ENCODE assay signal across 9 cellular contexts in genomic region chr12:132445884-132446471, GRCh38. TPM values are rescaled to one million over a fixed set of nuclear protein-coding genes. Genes with fewer than 3 reads are reported as not detected.
A peak's percentile ranks its signal among the peaks of the same experiment; 100 is the strongest.
DNase-seq lines count a peak whose midpoint lies in the region; ATAC-seq, FAIRE-seq and TF ChIP-seq lines count a peak whose summit lies in the region.
"Had no signal": no experiment of that assay in that cellular context is flagged by ENCODE, and none has a peak within 500 bp of the region (broad histone marks: within the 10 kb centered on the region; RNA-seq: fewer than 3 reads in every experiment).

No MANE protein-coding gene starts in this region.

- TF ChIP-seq POLR2A in endothelial cell of umbilical vein (IDR thresholded peaks at IDR 0.05; ENCODE audit: low read depth, low read length) (no peak), testis (IDR thresholded peaks at IDR 0.05) (no peak)

- peak; percentile 29 to 53 for ATAC-seq in naive thymus-derived CD8-positive, alpha-beta T cell
- ATAC-seq in GM21381 (IDR thresholded peaks at IDR 0.05; ENCODE audit: unreplicated experiment), result no peak

- H3K27me3 Mint-ChIP-seq in activated CD4-positive, alpha-beta T cell treated with anti-CD3 and anti-CD28 coated beads, Interleukin-2, amount 10 ng/mL, durations not matched to agents 24 days and 14 days, result no peaks in the 10 kb centered on the region
- no peaks in the 10 kb centered on the region for H3K27me3 Mint-ChIP-seq in naive thymus-derived CD8-positive, alpha-beta T cell

- POLR2A ChIA-PET in endothelial cell of umbilical vein (lab: Charles Lee), result no interaction called here
- POLR2A ChIA-PET in naive thymus-derived CD8-positive, alpha-beta T cell (lab: Charles Lee), result interaction anchor here (0.6 to 3.6 kb wide), 11 partner anchors 7 to 61 kb away, joined by 3 to 20 read pairs (median 5); partner anchors contain the start of gene FBRSL1

- no peaks in the 10 kb centered on the region for H3K9me3 Mint-ChIP-seq in activated CD4-positive, alpha-beta T cell treated with anti-CD3 and anti-CD28 coated beads, Interleukin-2, amount 10 ng/mL, durations not matched to agents 24 days and 14 days
- H3K9me3 Mint-ChIP-seq in naive thymus-derived CD8-positive, alpha-beta T cell, result no peaks in the 10 kb centered on the region

- H3K4me1 Mint-ChIP-seq in activated CD4-positive, alpha-beta T cell treated with anti-CD3 and anti-CD28 coated beads, Interleukin-2, amount 10 ng/mL, durations not matched to agents 24 days and 14 days, result peaks cover 33% of the 10 kb centered on the region
- peaks cover 33 to 77% (median 61%) of the 10 kb centered on the region in 4 donors for H3K4me1 Mint-ChIP-seq in naive thymus-derived CD8-positive, alpha-beta T cell

- no peaks in the 10 kb centered on the region for H3K79me2 ChIP-seq in endothelial cell of umbilical vein (ENCODE audit: control insufficient read depth, insufficient read depth, low read length)

- H3K27ac Mint-ChIP-seq in activated CD4-positive, alpha-beta T cell treated with anti-CD3 and anti-CD28 coated beads, Interleukin-2, amount 10 ng/mL, durations not matched to agents 24 days and 14 days, result peak overlapping the region; percentile 99
- peak overlapping the region; percentile 99 to 100 (median 100) for H3K27ac Mint-ChIP-seq in naive thymus-derived CD8-positive, alpha-beta T cell

- TF ChIP-seq CTCF in endothelial cell of umbilical vein (IDR thresholded peaks at IDR 0.05; ENCODE audit: extremely low read depth in 1 of 2, insufficient read depth in 1 of 2, low read depth in 1 of 2, low read length in 2 of 2), result no peak
- TF ChIP-seq CTCF in testis (IDR thresholded peaks at IDR 0.05), result no peak

- H3K27ac ChIP-seq in endothelial cell of umbilical vein (ENCODE audit: insufficient read depth, low read depth, low read length) (no peak overlapping the region), testis (peak overlapping the region; percentile 65 to 72)
- H3K27ac ChIP-seq: KMS-11 had no signal

- H3K4me1 ChIP-seq in endothelial cell of umbilical vein (ENCODE audit: control insufficient read depth, extremely low read depth, insufficient read depth, low read length), result no peaks in the 10 kb centered on the region
- no peaks in the 10 kb centered on the region for H3K4me1 ChIP-seq in testis

- H3K36me3 ChIP-seq in endothelial cell of umbilical vein (ENCODE audit: control insufficient read depth in 2 of 2, extremely low read depth in 1 of 2, insufficient read depth in 2 of 2, low read length in 2 of 2), result no peaks in the 10 kb centered on the region
- no peaks in the 10 kb centered on the region for H3K36me3 ChIP-seq in testis (ENCODE audit: low read depth, missing control alignments)

- FAIRE-seq in endothelial cell of umbilical vein (lab: Jason Lieb, UNC), result no peak

- dilution Hi-C loops in endothelial cell of umbilical vein (cut with MboI; ENCODE audit: extremely low pct_ligation_motif_present, low sequenced_read_pairs), result no loop called here

- peaks cover 5% of the 10 kb centered on the region for H3K36me3 Mint-ChIP-seq in activated CD4-positive, alpha-beta T cell treated with anti-CD3 and anti-CD28 coated beads, Interleukin-2, amount 10 ng/mL, durations not matched to agents 24 days and 14 days (ENCODE audit: low read depth)
- no peaks in the 10 kb centered on the region for H3K36me3 Mint-ChIP-seq in naive thymus-derived CD8-positive, alpha-beta T cell

- BruUV-seq in endothelial cell of umbilical vein (replicated peaks; lab: Mats Ljungman, UMichigan), result no TSS peak

- DNase-seq in DMS153 (lab: John Stamatoyannopoulos, UW) (peak; percentile 99), NCI-H2107 (lab: John Stamatoyannopoulos, UW) (peak; percentile 88), endothelial cell of umbilical vein (ENCODE audit: low read depth, low spot score) (peak; percentile 57), testis (peak; percentile 95), GM19240 (ENCODE audit: insufficient read length, low spot score) (no peak)
- DNase-seq in activated CD4-positive, alpha-beta T cell treated with anti-CD3 and anti-CD28 coated beads, Interleukin-2, amount 10 ng/mL, durations not matched to agents 24 days and 14 days, result peak; percentile 89
- DNase-seq in naive thymus-derived CD8-positive, alpha-beta T cell, result peak; percentile 41 to 89 (median 62)

- H3K9me3 ChIP-seq in endothelial cell of umbilical vein (replicated peaks; ENCODE audit: control insufficient read depth, insufficient read depth, low read length), result no peaks in the 10 kb centered on the region
- H3K9me3 ChIP-seq in testis, result no peaks in the 10 kb centered on the region

- H3K9me1 ChIP-seq in endothelial cell of umbilical vein (replicated peaks; ENCODE audit: control insufficient read depth, extremely low read depth, insufficient read depth, low read length), result no peaks in the 10 kb centered on the region

- H3K9ac ChIP-seq in endothelial cell of umbilical vein (replicated peaks; ENCODE audit: extremely low read depth, insufficient read depth, low read length), result peak overlapping the region; percentile 46
- H3K9ac ChIP-seq: KMS-11 had no signal

- H3K4me3 ChIP-seq in endothelial cell of umbilical vein (replicated peaks in 1 of 3; ENCODE audit: insufficient read depth in 1 of 3, low read depth in 1 of 3, low read length in 3 of 3) (peak overlapping the region; percentile 24 to 42 (median 28)), testis (peak overlapping the region; percentile 46 to 56)

- WGBS in testis, 2 donors, result 50 to 55% methylated on average over 17 to 38 of the region's 38 CpGs

- H3K4me3 Mint-ChIP-seq in activated CD4-positive, alpha-beta T cell treated with anti-CD3 and anti-CD28 coated beads, Interleukin-2, amount 10 ng/mL, durations not matched to agents 24 days and 14 days, result peak overlapping the region; percentile 98
- H3K4me3 Mint-ChIP-seq in naive thymus-derived CD8-positive, alpha-beta T cell, result peak overlapping the region; percentile 72 to 97 (median 88)

- peak overlapping the region; percentile 36 for H3K4me2 ChIP-seq in endothelial cell of umbilical vein (ENCODE audit: insufficient read depth, low read length)
- H3K4me2 ChIP-seq: KMS-11 had no signal

- no peaks in the 10 kb centered on the region for H4K20me1 ChIP-seq in endothelial cell of umbilical vein (replicated peaks; ENCODE audit: control insufficient read depth, extremely low read depth, insufficient read depth, low read length)

- H2AFZ ChIP-seq in endothelial cell of umbilical vein (ENCODE audit: low read depth, low read length), result peak overlapping the region; percentile 66

- no peaks in the 10 kb centered on the region for H3K27me3 ChIP-seq in endothelial cell of umbilical vein (ENCODE audit: control insufficient read depth in 2 of 2, insufficient read depth in 2 of 2, low read length in 2 of 2)
- no peaks in the 10 kb centered on the region for H3K27me3 ChIP-seq in testis

- intact Hi-C loops in activated CD4-positive, alpha-beta T cell treated with anti-CD3 and anti-CD28 coated beads, Interleukin-2, amount 10 ng/mL, durations not matched to agents 24 days and 14 days (cut with micrococcal nuclease), result loop anchor here (1.0 to 2.0 kb wide), 2 partner anchors 15 to 43 kb away; no protein-coding TSS in a partner anchor
- intact Hi-C loops in endothelial cell of umbilical vein (cut with micrococcal nuclease), result no loop called here
- intact Hi-C loops in testis (cut with DNase I; ENCODE audit: low total_unique reads), result no loop called here

- CTCF ChIA-PET in endothelial cell of umbilical vein (lab: Charles Lee), result no interaction called here

TF ChIP-seq in endothelial cell of umbilical vein, 7 proteins besides CTCF, POLR2A, EP300 and RAD21:
- TF ChIP-seq JUN (IDR thresholded peaks at IDR 0.05; ENCODE audit: borderline replicate concordance, insufficient read depth, insufficient read length, low read depth), result peak; percentile 79
- no peak for TF ChIP-seq MAX (IDR thresholded peaks at IDR 0.05; ENCODE audit: insufficient read depth, insufficient read length)
TF ChIP-seq in endothelial cell of umbilical vein: peak in this region for 1.

RNA-seq across cellular contexts. Expression of gene FBRSL1, which starts 44.0 kb away (rescaled TPM):
- 91.3 and 96.1 TPM in 2 replicates for total RNA-seq in activated CD4-positive, alpha-beta T cell treated with anti-CD3 and anti-CD28 coated beads, Interleukin-2, amount 10 ng/mL, durations not matched to agents 24 days and 14 days
- 75.5 and 79.8 TPM in 2 replicates for total RNA-seq in endothelial cell of umbilical vein
- polyA plus RNA-seq in endothelial cell of umbilical vein, result 10.2 and 19.3 TPM in 2 replicates
- polyA plus RNA-seq in endothelial cell of umbilical vein (2011; cell fraction: cytosol; rRNA removed), result 11.1 and 20.9 TPM in 2 replicates
- 30.5 and 90.9 TPM in 2 replicates for polyA plus RNA-seq in endothelial cell of umbilical vein (2011; cell fraction: nucleus; rRNA removed)
- 39.6 and 65.2 TPM in 2 replicates for polyA plus RNA-seq in endothelial cell of umbilical vein (2012)
- 3.4 and 4.2 TPM in 2 replicates for polyA minus RNA-seq in endothelial cell of umbilical vein
- polyA minus RNA-seq in endothelial cell of umbilical vein (2011; cell fraction: cytosol; rRNA and poly(A)+ RNA removed), result 44.8 TPM
- 7.9 and 13.7 TPM in 2 replicates for polyA minus RNA-seq in endothelial cell of umbilical vein (2011; cell fraction: nucleus; rRNA and poly(A)+ RNA removed)
- 100 to 1,000 TPM in 1 of 2 experiments, 10 to 100 TPM in 1; 97.5 to 101 TPM for total RNA-seq in naive thymus-derived CD8-positive, alpha-beta T cell
- 1 to 10 TPM in 1 of 3 donors, under 1 TPM in 2; 0.38 to 1.0 (median 0.42) TPM for polyA plus RNA-seq in naive thymus-derived CD8-positive, alpha-beta T cell
- total RNA-seq in testis, result 10 to 100 TPM; 88.3 to 98.9 TPM
- 51.1 TPM for polyA plus RNA-seq in testis (ENCODE audit: insufficient read depth, low read depth, low replicate concordance)
